Comparison of ENCODE assay signal across 1 cellular context in the genomic region with DNA sequence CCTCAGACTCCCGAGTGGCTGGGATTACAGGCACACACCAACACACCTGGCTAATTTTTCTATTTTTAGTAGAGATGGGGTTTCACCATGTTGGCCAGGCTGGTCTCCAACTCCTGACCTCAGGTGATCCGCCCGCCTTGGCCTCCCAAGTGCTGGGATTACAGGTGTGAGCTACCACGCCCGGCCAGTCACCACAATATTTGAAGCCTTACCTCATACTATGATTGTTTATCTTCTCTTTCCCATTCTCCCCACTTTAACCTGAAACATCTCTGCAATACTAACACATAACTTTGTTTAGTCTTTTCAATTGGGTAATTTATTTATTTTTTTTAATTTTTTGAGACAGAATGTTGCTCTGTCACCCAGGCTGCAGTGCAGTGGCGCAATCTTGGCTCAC. TPM values are rescaled to one million over a fixed set of nuclear protein-coding genes. Genes with fewer than 3 reads are reported as not detected.
"Had no signal": no experiment of that assay in that cellular context is flagged by ENCODE, and none has a peak within 500 bp of the region (broad histone marks: within the 10 kb centered on the region; RNA-seq: fewer than 3 reads in every experiment).

No MANE protein-coding gene starts in this region.

RNA-seq across cellular contexts. Expression of gene FZD9, which starts 33.5 kb away (rescaled TPM):
- polyA plus RNA-seq: IgD-negative memory B cell had no signal
